8 cellular contexts compared by ENCODE assay signal in genomic region chr17:68456529-68457167, GRCh38. TPM values are rescaled to one million over a fixed set of nuclear protein-coding genes. Genes with fewer than 3 reads are reported as not detected.
A peak's percentile ranks its signal among the peaks of the same experiment; 100 is the strongest.
DNase-seq lines count a peak whose midpoint lies in the region; ATAC-seq and TF ChIP-seq lines count a peak whose summit lies in the region.

No MANE protein-coding gene starts in this region.

- no peaks in the 10 kb centered on the region for H3K9me3 Mint-ChIP-seq in dendritic cell treated with granulocyte-macrophage colony-stimulating factor and Interleukin-4, amounts not matched to agents 40 ng/mL and 50 ng/mL, for 4 days
- no peaks in the 10 kb centered on the region for H3K9me3 Mint-ChIP-seq in stimulated activated memory B cell treated with anti-CD40 and anti-IgM and Interleukin-4, amounts not matched to agents 10 μg/mL and 1 μg/mL and 100 μg/mL, for 72 hours

- H3K27me3 ChIP-seq in AG04450 (ENCODE audit: control insufficient read depth, insufficient read depth, low read length) (peaks cover 8% of the 10 kb centered on the region), GM23248 (replicated peaks; ENCODE audit: insufficient read depth) (no peaks in the 10 kb centered on the region), RWPE2 (ENCODE audit: insufficient read depth, poor library complexity, severe bottlenecking) (no peaks in the 10 kb centered on the region)

- H3K4me3 Mint-ChIP-seq in dendritic cell treated with granulocyte-macrophage colony-stimulating factor and Interleukin-4, amounts not matched to agents 40 ng/mL and 50 ng/mL, for 4 days = peak overlapping the region; percentile 96
- peak overlapping the region; percentile 88 for H3K4me3 Mint-ChIP-seq in stimulated activated memory B cell treated with anti-CD40 and anti-IgM and Interleukin-4, amounts not matched to agents 10 μg/mL and 1 μg/mL and 100 μg/mL, for 72 hours

- H3K9ac ChIP-seq in GM23248 = peak overlapping the region; percentile 99

- H3K79me2 ChIP-seq in GM23248 (ENCODE audit: insufficient read depth) = peaks cover 38% of the 10 kb centered on the region

- peaks cover 41% of the 10 kb centered on the region for H3K4me1 Mint-ChIP-seq in dendritic cell treated with granulocyte-macrophage colony-stimulating factor and Interleukin-4, amounts not matched to agents 40 ng/mL and 50 ng/mL, for 4 days (ENCODE audit: low read depth)
- H3K4me1 Mint-ChIP-seq in stimulated activated memory B cell treated with anti-CD40 and anti-IgM and Interleukin-4, amounts not matched to agents 10 μg/mL and 1 μg/mL and 100 μg/mL, for 72 hours = peaks cover 20% of the 10 kb centered on the region

- H3K9me2 ChIP-seq in GM23248 (ENCODE audit: insufficient read depth) = no peaks in the 10 kb centered on the region

- H3K27me3 Mint-ChIP-seq in dendritic cell treated with granulocyte-macrophage colony-stimulating factor and Interleukin-4, amounts not matched to agents 40 ng/mL and 50 ng/mL, for 4 days = peaks cover 4% of the 10 kb centered on the region
- H3K27me3 Mint-ChIP-seq in stimulated activated memory B cell treated with anti-CD40 and anti-IgM and Interleukin-4, amounts not matched to agents 10 μg/mL and 1 μg/mL and 100 μg/mL, for 72 hours = no peaks in the 10 kb centered on the region

- TF ChIP-seq CTCF in AG04450 (IDR thresholded peaks at IDR 0.05; ENCODE audit: low read depth, low read length) = no peak
- TF ChIP-seq CTCF in RWPE2 (IDR thresholded peaks at IDR 0.05; ENCODE audit: poor library complexity, severe bottlenecking) = no peak

- DNase-seq in AG04450 (ENCODE audit: low read depth, low spot score) = peak; percentile 77
- DNase-seq in GM23248 = peak; percentile 96
- DNase-seq in RWPE2 (ENCODE audit: low spot score) = peak; percentile 88
- DNase-seq in left colon = peak; percentile 80 to 90

- peaks cover 16% of the 10 kb centered on the region for H3K4me1 ChIP-seq in GM23248 (ENCODE audit: insufficient read depth)
- peaks cover 24% of the 10 kb centered on the region for H3K4me1 ChIP-seq in RWPE2 (ENCODE audit: insufficient read depth, poor library complexity, severe bottlenecking)

- ATAC-seq in RWPE2 (ENCODE audit: low read depth) (peak; percentile 85), left colon (peak; percentile 69), HG02973 (IDR thresholded peaks at IDR 0.05; ENCODE audit: unreplicated experiment) (no peak), HG03108 (IDR thresholded peaks at IDR 0.05; ENCODE audit: unreplicated experiment) (no peak)
- ATAC-seq in stimulated activated memory B cell treated with anti-CD40 and anti-IgM and Interleukin-4, amounts not matched to agents 10 μg/mL and 1 μg/mL and 100 μg/mL, for 72 hours = no peak

- H3K27ac ChIP-seq in AG04450 (ENCODE audit: low read depth, low read length) (peak overlapping the region; percentile 98), GM23248 (peak overlapping the region; percentile 99), RWPE2 (ENCODE audit: poor library complexity, severe bottlenecking) (peak overlapping the region; percentile 63)

- peaks cover 14% of the 10 kb centered on the region for H3K36me3 Mint-ChIP-seq in dendritic cell treated with granulocyte-macrophage colony-stimulating factor and Interleukin-4, amounts not matched to agents 40 ng/mL and 50 ng/mL, for 4 days (ENCODE audit: low read depth)
- no peaks in the 10 kb centered on the region for H3K36me3 Mint-ChIP-seq in stimulated activated memory B cell treated with anti-CD40 and anti-IgM and Interleukin-4, amounts not matched to agents 10 μg/mL and 1 μg/mL and 100 μg/mL, for 72 hours

- no peaks in the 10 kb centered on the region for H3K9me3 ChIP-seq in AG04450 (ENCODE audit: control insufficient read depth, insufficient read depth, low read length)
- H3K9me3 ChIP-seq in GM23248 (ENCODE audit: low read depth) = no peaks in the 10 kb centered on the region
- no peaks in the 10 kb centered on the region for H3K9me3 ChIP-seq in RWPE2 (ENCODE audit: severe bottlenecking)

- H2AFZ ChIP-seq in GM23248 = peak overlapping the region; percentile 34; the same call in 1 of the 2 replicates

- intact Hi-C loops in dendritic cell treated with granulocyte-macrophage colony-stimulating factor and Interleukin-4, amounts not matched to agents 40 ng/mL and 50 ng/mL, for 4 days (cut with micrococcal nuclease) = loop anchor here (2.0 kb wide), 1 partner anchor 18 kb away; no protein-coding TSS in a partner anchor
- intact Hi-C loops in left colon (cut with DNase I, micrococcal nuclease) = no loop called here

- peak overlapping the region; percentile 89 for H3K27ac Mint-ChIP-seq in dendritic cell treated with granulocyte-macrophage colony-stimulating factor and Interleukin-4, amounts not matched to agents 40 ng/mL and 50 ng/mL, for 4 days
- peak overlapping the region; percentile 77 for H3K27ac Mint-ChIP-seq in stimulated activated memory B cell treated with anti-CD40 and anti-IgM and Interleukin-4, amounts not matched to agents 10 μg/mL and 1 μg/mL and 100 μg/mL, for 72 hours

- peaks cover 36% of the 10 kb centered on the region for H3F3A ChIP-seq in GM23248 (ENCODE audit: insufficient read depth)

- WGBS in GM23248 (ENCODE audit: low coverage in 1 of 2, low lambda C conversion rate in 2 of 2, missing lambda C conversion rate in 2 of 2), 2 experiments = 1% methylated on average over 15 to 18 of the region's 18 CpGs

- peak overlapping the region; percentile 96 for H3K4me2 ChIP-seq in GM23248 (ENCODE audit: unreplicated experiment)

- peaks cover 11% of the 10 kb centered on the region; the same call in 1 of the 2 replicates for H3K36me3 ChIP-seq in GM23248 (ENCODE audit: low read depth)
- H3K36me3 ChIP-seq in RWPE2 (ENCODE audit: low read depth) = peaks cover 11% of the 10 kb centered on the region

- CTCF ChIA-PET in AG04450 (lab: Charles Lee) = interaction anchor here (1.2 to 5.1 kb wide), 5 partner anchors 10 to 256 kb away, joined by 5 to 28 read pairs (median 16); no protein-coding TSS in a partner anchor

- H4K20me1 ChIP-seq in GM23248 (ENCODE audit: insufficient read depth) = 0 out of 2 replicates have a peak, but pooled peaks cover 3% of the 10 kb centered on the region

- in situ Hi-C loops in GM23248 (cut with MboI) = no loop called here

- peak overlapping the region; percentile 88 for H3K4me3 ChIP-seq in AG04450 (ENCODE audit: low read depth, low read length)
- peak overlapping the region; percentile 80 for H3K4me3 ChIP-seq in GM23248
- H3K4me3 ChIP-seq in RWPE2 (ENCODE audit: severe bottlenecking) = peak overlapping the region; percentile 65

- POLR2A ChIA-PET in AG04450 (lab: Yijun Ruan, JAX) = interaction anchor here (0.7 to 2.0 kb wide), 9 partner anchors 10 to 420 kb away, joined by 3 to 8 read pairs (median 4); partner anchors contain the start of gene AMZ2

RNA-seq across cellular contexts. Expression of gene WIPI1, which starts 0.6 kb away (rescaled TPM):
- polyA plus RNA-seq in AG04450 (2011; rRNA removed) (121 and 125 TPM in 2 replicates), GM23248 (2016; fragmentation: Nextera tagmentation; extraction: Ambion mirVana) (99.1 and 100 TPM in 2 replicates)
- polyA minus RNA-seq in AG04450 (2011; rRNA and poly(A)+ RNA removed) = 104 and 107 TPM in 2 replicates
- 82.0 and 91.4 TPM in 2 replicates for total RNA-seq in GM23248 (2014; rRNA removed; shearing (Covaris generic))
- total RNA-seq in left colon = 10 to 100 TPM; 78.3 to 95.3 TPM

RNA-seq across cellular contexts. Expression of gene PRKAR1A, which starts 55.6 kb away (rescaled TPM):
- polyA plus RNA-seq in AG04450 (2011; rRNA removed) (238 and 282 TPM in 2 replicates), GM23248 (2016; fragmentation: Nextera tagmentation; extraction: Ambion mirVana) (331 and 332 TPM in 2 replicates)
- polyA minus RNA-seq in AG04450 (2011; rRNA and poly(A)+ RNA removed) = 308 and 368 TPM in 2 replicates
- total RNA-seq in GM23248 (2014; rRNA removed; shearing (Covaris generic)) = 281 and 287 TPM in 2 replicates
- 100 to 1,000 TPM; 146 to 159 TPM for total RNA-seq in left colon

Comparison
In these comparisons a context has a peak if more than half of its experiments do, and no peak if none do; other contexts are left out.
1. ATAC-seq: peak in RWPE2 (single experiment) and left colon (single experiment); none in stimulated activated memory B cell treated with anti-CD40 and anti-IgM and Interleukin-4, amounts not matched to agents 10 μg/mL and 1 μg/mL and 100 μg/mL, for 72 hours (single experiment), HG02973 (single experiment) and HG03108 (single experiment).
2. Peak in every context shown above with its lines, with median percentiles within 50 percentile points of each other: DNase-seq, H3K27ac ChIP-seq and H3K4me3 ChIP-seq.